Comparison of ENCODE assay signal across 8 cellular contexts in genomic region chr10:2928219-2928840, GRCh38.
DNase-seq lines count a peak whose midpoint lies in the region; ATAC-seq and TF ChIP-seq lines count a peak whose summit lies in the region.

No MANE protein-coding gene starts in this region.

- H3K27ac ChIP-seq in RWPE2 (ENCODE audit: poor library complexity, severe bottlenecking) (no peak overlapping the region), psoas muscle (no peak overlapping the region)

- in situ Hi-C loops in KBM-7 (cut with MboI; ENCODE audit: low pct_unique_long_range_greater_than_20kb, low sequenced_read_pairs) = no loop called here

- H3K4me3 ChIP-seq in RWPE2 (ENCODE audit: severe bottlenecking) (no peak overlapping the region), psoas muscle (no peak overlapping the region)

- intact Hi-C loops in head of caudate nucleus (cut with DNase I) (loop anchor here (5.0 kb wide), 1 partner anchor 114 kb away; no protein-coding TSS in a partner anchor), psoas muscle (cut with DNase I) (loop anchor here (2.0 to 10.0 kb wide), 4 partner anchors 114 to 266 kb away; no protein-coding TSS in a partner anchor)

- peak; percentile 93 for ATAC-seq in GM21786 (IDR thresholded peaks at IDR 0.05; ENCODE audit: unreplicated experiment)
- peak; percentile 61 for ATAC-seq in RWPE2 (ENCODE audit: low read depth)
- peak; percentile 86 to 90 (median 88) for ATAC-seq in psoas muscle

- peak; percentile 88 for DNase-seq in GM03348 (ENCODE audit: low spot score)
- DNase-seq in KBM-7 = peak; percentile 85
- DNase-seq in RWPE2 (ENCODE audit: low spot score) = no peak
- peak; percentile 81 for DNase-seq in activated naive CD4-positive, alpha-beta T cell treated with anti-CD3 and anti-CD28 coated beads, Interleukin-2, amount 10 ng/mL, durations not matched to agents 7 days and 5 days
- DNase-seq in head of caudate nucleus = peak; percentile 50 to 91 (median 79)
- peak; percentile 43 to 74 for DNase-seq in psoas muscle
- DNase-seq in NCI-H226 = no peak

- WGBS in psoas muscle, 3 donors = 5 to 7% (median 7%) methylated on average over 9 of the region's 9 CpGs

- no peak overlapping the region for H3K4me3 Mint-ChIP-seq in activated naive CD4-positive, alpha-beta T cell treated with anti-CD3 and anti-CD28 coated beads, Interleukin-2, amount 10 ng/mL, durations not matched to agents 7 days and 5 days

- no peaks in the 10 kb centered on the region for H3K9me3 ChIP-seq in RWPE2 (ENCODE audit: severe bottlenecking)
- no peaks in the 10 kb centered on the region for H3K9me3 ChIP-seq in psoas muscle

- CTCF ChIA-PET in activated naive CD4-positive, alpha-beta T cell treated with anti-CD3 and anti-CD28 coated beads, Interleukin-2, amount 10 ng/mL, durations not matched to agents 7 days and 5 days (lab: Charles Lee) = interaction anchor here (0.7 to 6.4 kb wide), 9 partner anchors 9 to 1819 kb away, joined by 3 to 44 read pairs (median 3); no protein-coding TSS in a partner anchor

- no peaks in the 10 kb centered on the region for H3K36me3 ChIP-seq in RWPE2 (ENCODE audit: low read depth)
- H3K36me3 ChIP-seq in psoas muscle (ENCODE audit: insufficient read depth in 1 of 2, low read depth in 1 of 2) = no peaks in the 10 kb centered on the region

- H3K4me1 ChIP-seq in RWPE2 (ENCODE audit: insufficient read depth, poor library complexity, severe bottlenecking) = no peaks in the 10 kb centered on the region
- no peaks in the 10 kb centered on the region for H3K4me1 ChIP-seq in psoas muscle

- H3K36me3 Mint-ChIP-seq in activated naive CD4-positive, alpha-beta T cell treated with anti-CD3 and anti-CD28 coated beads, Interleukin-2, amount 10 ng/mL, durations not matched to agents 7 days and 5 days = no peaks in the 10 kb centered on the region

- no peaks in the 10 kb centered on the region for H3K27me3 ChIP-seq in RWPE2 (ENCODE audit: insufficient read depth, poor library complexity, severe bottlenecking)
- peaks cover 2 to 11% (median 3%) of the 10 kb centered on the region in 3 donors for H3K27me3 ChIP-seq in psoas muscle (ENCODE audit: insufficient read depth in 3 of 3, low read length in 2 of 3)

- no peaks in the 10 kb centered on the region for H3K9me3 Mint-ChIP-seq in activated naive CD4-positive, alpha-beta T cell treated with anti-CD3 and anti-CD28 coated beads, Interleukin-2, amount 10 ng/mL, durations not matched to agents 7 days and 5 days

- TF ChIP-seq CTCF in RWPE2 (IDR thresholded peaks at IDR 0.05; ENCODE audit: poor library complexity, severe bottlenecking) (peak; percentile 54), psoas muscle (IDR thresholded peaks at IDR 0.05) (peak; percentile 70)

- H3K27ac Mint-ChIP-seq in activated naive CD4-positive, alpha-beta T cell treated with anti-CD3 and anti-CD28 coated beads, Interleukin-2, amount 10 ng/mL, durations not matched to agents 7 days and 5 days = peak overlapping the region; percentile 30

- H3K27me3 Mint-ChIP-seq in activated naive CD4-positive, alpha-beta T cell treated with anti-CD3 and anti-CD28 coated beads, Interleukin-2, amount 10 ng/mL, durations not matched to agents 7 days and 5 days = peaks cover 12% of the 10 kb centered on the region

- peaks cover 7% of the 10 kb centered on the region for H3K4me1 Mint-ChIP-seq in activated naive CD4-positive, alpha-beta T cell treated with anti-CD3 and anti-CD28 coated beads, Interleukin-2, amount 10 ng/mL, durations not matched to agents 7 days and 5 days

Comparison
In these comparisons a context has a peak if more than half of its experiments do, and no peak if none do; other contexts are left out.
1. DNase-seq: peak in GM03348 (single experiment), KBM-7 (single experiment), activated naive CD4-positive, alpha-beta T cell treated with anti-CD3 and anti-CD28 coated beads, Interleukin-2, amount 10 ng/mL, durations not matched to agents 7 days and 5 days (single experiment), head of caudate nucleus (42 of 42) and psoas muscle (2 of 2); none in RWPE2 (single experiment) and NCI-H226 (single experiment).
2. Peak in every context shown above with its lines, with median percentiles within 50 percentile points of each other: ATAC-seq.